ENCODE assay signal across 8 cellular contexts in genomic region chr17:77235370-77236080, GRCh38.
DNase-seq lines count a peak whose midpoint lies in the region; ATAC-seq and TF ChIP-seq lines count a peak whose summit lies in the region.

No MANE protein-coding gene starts in this region.

- H3K4me1 Mint-ChIP-seq in activated naive CD8-positive, alpha-beta T cell treated with anti-CD3 and anti-CD28 coated beads for 36 hours = peaks cover 22% of the 10 kb centered on the region
- H3K4me1 Mint-ChIP-seq in stimulated activated naive B cell treated with anti-CD40 and anti-IgM and Interleukin-4, amounts not matched to agents 10 μg/mL and 1 μg/mL and 100 μg/mL, for 72 hours = peaks cover 12 to 31% of the 10 kb centered on the region in 2 donors
- peaks cover 7% of the 10 kb centered on the region for H3K4me1 Mint-ChIP-seq in mesothelial cell of epicardium

- peak overlapping the region; percentile 82 for H3K27ac Mint-ChIP-seq in activated naive CD8-positive, alpha-beta T cell treated with anti-CD3 and anti-CD28 coated beads for 36 hours
- H3K27ac Mint-ChIP-seq in stimulated activated naive B cell treated with anti-CD40 and anti-IgM and Interleukin-4, amounts not matched to agents 10 μg/mL and 1 μg/mL and 100 μg/mL, for 72 hours = peak overlapping the region; percentile 82
- H3K27ac Mint-ChIP-seq in mesothelial cell of epicardium = no peak overlapping the region

- no peak for TF ChIP-seq CTCF in mesothelial cell of epicardium (IDR thresholded peaks at IDR 0.05; ENCODE audit: unreplicated experiment)

- peak in 2 of 3 donors; percentile 20 for DNase-seq in stimulated activated CD4-positive, alpha-beta T cell treated with anti-CD3 and anti-CD28 coated beads, Interleukin-12 subunit alpha, Interleukin-12 subunit beta, amount 100 ng/mL, for 48 hours (ENCODE audit: low read depth in 2 of 3, low spot score in 1 of 3)
- DNase-seq in stimulated activated CD4-positive, alpha-beta T cell treated with anti-CD3 and anti-CD28 coated beads, Interleukin-12 subunit alpha, Interleukin-12 subunit beta, amount 100 ng/mL, for 4 hours = no peak
- peak; percentile 43 for DNase-seq in activated naive CD8-positive, alpha-beta T cell treated with anti-CD3 and anti-CD28 coated beads for 36 hours
- DNase-seq in iris pigment epithelial cell (ENCODE audit: low read depth) (peak; percentile 89), NCI-H345 treated with DMSO at 0.1 percent for 48 hours (lab: John Stamatoyannopoulos, UW; ENCODE audit: unreplicated experiment) (no peak), mesothelial cell of epicardium (ENCODE audit: low spot score in 2 of 2, unreplicated experiment in 2 of 2) (no peak), NCI-H146 treated with DMSO at 0.1 percent for 48 hours (lab: John Stamatoyannopoulos, UW; ENCODE audit: unreplicated experiment) (no peak)
- no peak for DNase-seq in stimulated activated naive B cell treated with anti-CD40 and anti-IgM and Interleukin-4, amounts not matched to agents 10 μg/mL and 1 μg/mL and 100 μg/mL, for 72 hours

- peaks cover 2% of the 10 kb centered on the region for H3K9me3 Mint-ChIP-seq in activated naive CD8-positive, alpha-beta T cell treated with anti-CD3 and anti-CD28 coated beads for 36 hours
- H3K9me3 Mint-ChIP-seq in stimulated activated naive B cell treated with anti-CD40 and anti-IgM and Interleukin-4, amounts not matched to agents 10 μg/mL and 1 μg/mL and 100 μg/mL, for 72 hours = peaks cover 6 to 11% of the 10 kb centered on the region in 2 donors
- peaks cover 5% of the 10 kb centered on the region for H3K9me3 Mint-ChIP-seq in mesothelial cell of epicardium

- no peaks in the 10 kb centered on the region for H3K36me3 Mint-ChIP-seq in activated naive CD8-positive, alpha-beta T cell treated with anti-CD3 and anti-CD28 coated beads for 36 hours
- H3K36me3 Mint-ChIP-seq in stimulated activated naive B cell treated with anti-CD40 and anti-IgM and Interleukin-4, amounts not matched to agents 10 μg/mL and 1 μg/mL and 100 μg/mL, for 72 hours = peaks cover 7 to 16% of the 10 kb centered on the region in 2 donors
- no peaks in the 10 kb centered on the region for H3K36me3 Mint-ChIP-seq in mesothelial cell of epicardium

- peak; percentile 46 to 49 for ATAC-seq in stimulated activated naive B cell treated with anti-CD40 and anti-IgM and Interleukin-4, amounts not matched to agents 10 μg/mL and 1 μg/mL and 100 μg/mL, for 72 hours (replicated peaks)

- no peaks in the 10 kb centered on the region for H3K27me3 Mint-ChIP-seq in activated naive CD8-positive, alpha-beta T cell treated with anti-CD3 and anti-CD28 coated beads for 36 hours
- peaks cover 18 to 38% of the 10 kb centered on the region in 2 donors for H3K27me3 Mint-ChIP-seq in stimulated activated naive B cell treated with anti-CD40 and anti-IgM and Interleukin-4, amounts not matched to agents 10 μg/mL and 1 μg/mL and 100 μg/mL, for 72 hours
- H3K27me3 Mint-ChIP-seq in mesothelial cell of epicardium (ENCODE audit: low read depth) = peaks cover 1% of the 10 kb centered on the region

- H3K4me3 Mint-ChIP-seq in activated naive CD8-positive, alpha-beta T cell treated with anti-CD3 and anti-CD28 coated beads for 36 hours = peak overlapping the region; percentile 71
- H3K4me3 Mint-ChIP-seq in stimulated activated naive B cell treated with anti-CD40 and anti-IgM and Interleukin-4, amounts not matched to agents 10 μg/mL and 1 μg/mL and 100 μg/mL, for 72 hours = peak overlapping the region; percentile 75 to 85
- H3K4me3 Mint-ChIP-seq in mesothelial cell of epicardium = no peak overlapping the region

Comparison
In these comparisons a context has a peak if more than half of its experiments do, and no peak if none do; other contexts are left out.
1. DNase-seq: peak in stimulated activated CD4-positive, alpha-beta T cell treated with anti-CD3 and anti-CD28 coated beads, Interleukin-12 subunit alpha, Interleukin-12 subunit beta, amount 100 ng/mL, for 48 hours (2 of 3), activated naive CD8-positive, alpha-beta T cell treated with anti-CD3 and anti-CD28 coated beads for 36 hours (single experiment) and iris pigment epithelial cell (single experiment); none in stimulated activated CD4-positive, alpha-beta T cell treated with anti-CD3 and anti-CD28 coated beads, Interleukin-12 subunit alpha, Interleukin-12 subunit beta, amount 100 ng/mL, for 4 hours (single experiment), stimulated activated naive B cell treated with anti-CD40 and anti-IgM and Interleukin-4, amounts not matched to agents 10 μg/mL and 1 μg/mL and 100 μg/mL, for 72 hours (single experiment), NCI-H345 treated with DMSO at 0.1 percent for 48 hours (single experiment), mesothelial cell of epicardium (0 of 2) and NCI-H146 treated with DMSO at 0.1 percent for 48 hours (single experiment).